Comparison of ENCODE assay signal across 13 cellular contexts in genomic region chr18:61860302-61860701, GRCh38. TPM values are rescaled to one million over a fixed set of nuclear protein-coding genes. Genes with fewer than 3 reads are reported as not detected.
DNase-seq lines count a peak whose midpoint lies in the region; TF ChIP-seq lines count a peak whose summit lies in the region.
"Had no signal": no experiment of that assay in that cellular context is flagged by ENCODE, and none has a peak within 500 bp of the region (broad histone marks: within the 10 kb centered on the region; RNA-seq: fewer than 3 reads in every experiment).

No MANE protein-coding gene starts in this region.

- H3K18ac ChIP-seq in mesenchymal stem cell (ENCODE audit: low read depth in 1 of 2, low read length in 2 of 2) = no peak overlapping the region

- no peak overlapping the region for H2BK5ac ChIP-seq in mesenchymal stem cell (ENCODE audit: low read depth, low read length, poor library complexity, severe bottlenecking)

- no peak for TF ChIP-seq EP300 in tibial nerve (IDR thresholded peaks at IDR 0.05)

- H3K9ac ChIP-seq in mesenchymal stem cell (ENCODE audit: low read length) = no peak overlapping the region
- H3K9ac ChIP-seq: BLaER1 had no signal

- H3K9me3 ChIP-seq in mesenchymal stem cell (ENCODE audit: control insufficient read depth, low read length) = no peaks in the 10 kb centered on the region
- H3K9me3 ChIP-seq in testis = no peaks in the 10 kb centered on the region
- no peaks in the 10 kb centered on the region for H3K9me3 ChIP-seq in tibial nerve
- H3K9me3 ChIP-seq: Caco-2 had no signal

- H3K36me3 ChIP-seq in mesenchymal stem cell (ENCODE audit: control insufficient read depth in 1 of 2, insufficient read depth in 2 of 2, low read depth in 1 of 2, low read length in 2 of 2) = no peaks in the 10 kb centered on the region
- no peaks in the 10 kb centered on the region for H3K36me3 ChIP-seq in testis (ENCODE audit: low read depth, missing control alignments)
- H3K36me3 ChIP-seq in tibial nerve = no peaks in the 10 kb centered on the region
- H3K36me3 ChIP-seq: BLaER1 had no signal

- H3K4ac ChIP-seq in mesenchymal stem cell (ENCODE audit: low read depth in 1 of 2, low read length in 2 of 2) = no peak overlapping the region

- H3K14ac ChIP-seq in mesenchymal stem cell (ENCODE audit: low read length in 2 of 2) = no peak overlapping the region

- H2BK120ac ChIP-seq in mesenchymal stem cell (ENCODE audit: low read depth, low read length) = no peak overlapping the region

- no peak overlapping the region for H4K8ac ChIP-seq in mesenchymal stem cell (ENCODE audit: low read length)

- intact Hi-C loops in testis (cut with DNase I; ENCODE audit: low total_unique reads) = no loop called here

- H3K4me3 ChIP-seq in fibroblast of pulmonary artery (replicated peaks; ENCODE audit: low read depth, low read length) = no peak overlapping the region
- no peak overlapping the region for H3K4me3 ChIP-seq in mesenchymal stem cell (ENCODE audit: insufficient read depth in 1 of 2, low read depth in 1 of 2, low read length in 2 of 2)
- no peak overlapping the region for H3K4me3 ChIP-seq in testis
- no peak overlapping the region for H3K4me3 ChIP-seq in tibial nerve
- H3K4me3 ChIP-seq: BLaER1 had no signal

- WGBS in mesenchymal stem cell = 98% methylated on average over 5 of the region's 6 CpGs
- 83 to 86% methylated on average over 6 of the region's 6 CpGs for WGBS in testis, 2 donors
- 87 to 98% methylated on average over 6 of the region's 6 CpGs for WGBS in tibial nerve, 2 donors

- DNase-seq in amniotic epithelial cell (ENCODE audit: low read depth) = peak; percentile 38
- peak; percentile 34 for DNase-seq in fibroblast of pulmonary artery (ENCODE audit: low read depth)
- peak; percentile 40 for DNase-seq in mesenchymal stem cell
- DNase-seq in activated CD8-positive, alpha-beta memory T cell treated with anti-CD3 and anti-CD28 coated beads for 24 hours = no peak
- no peak for DNase-seq in testis
- no peak for DNase-seq in tibial nerve (ENCODE audit: low spot score in 2 of 2)
- DNase-seq in ACHN = no peak
- DNase-seq: AML-193; Caco-2; CD8-positive, alpha-beta memory T cell; GF-D8; HCEC 1CT had no signal

- H3K27ac ChIP-seq in mesenchymal stem cell (ENCODE audit: low read length, poor library complexity, severe bottlenecking) (no peak overlapping the region), testis (no peak overlapping the region), tibial nerve (no peak overlapping the region)
- H3K27ac ChIP-seq: BLaER1 had no signal

- H2AK5ac ChIP-seq in mesenchymal stem cell (ENCODE audit: low read length, severe bottlenecking) = no peak overlapping the region

- no peak overlapping the region for H3K23ac ChIP-seq in mesenchymal stem cell (ENCODE audit: low read length in 2 of 2)

- TF ChIP-seq POLR2A in testis (IDR thresholded peaks at IDR 0.05) (no peak), tibial nerve (IDR thresholded peaks at IDR 0.05) (no peak)

- H3K27me3 ChIP-seq in mesenchymal stem cell (ENCODE audit: control insufficient read depth in 1 of 2, insufficient read depth in 1 of 2, low read length in 2 of 2) = no peaks in the 10 kb centered on the region
- no peaks in the 10 kb centered on the region for H3K27me3 ChIP-seq in testis
- no peaks in the 10 kb centered on the region for H3K27me3 ChIP-seq in tibial nerve
- H3K27me3 ChIP-seq: BLaER1 had no signal

- no peak for TF ChIP-seq CTCF in fibroblast of pulmonary artery (IDR thresholded peaks at IDR 0.05; ENCODE audit: low read length, missing control alignments)
- TF ChIP-seq CTCF in testis (IDR thresholded peaks at IDR 0.05) = no peak
- no peak for TF ChIP-seq CTCF in tibial nerve (IDR thresholded peaks at IDR 0.05)

- H3K4me1 ChIP-seq in mesenchymal stem cell (ENCODE audit: control insufficient read depth, insufficient read depth, low read depth, low read length) (no peaks in the 10 kb centered on the region), testis (peaks cover 3% of the 10 kb centered on the region), tibial nerve (no peaks in the 10 kb centered on the region)
- H3K4me1 ChIP-seq: Caco-2 had no signal

- no peaks in the 10 kb centered on the region for H3K79me1 ChIP-seq in mesenchymal stem cell (replicated peaks; ENCODE audit: low read length, poor library complexity, severe bottlenecking)

- H2BK15ac ChIP-seq in mesenchymal stem cell (ENCODE audit: low read depth, poor library complexity, severe bottlenecking) = no peak overlapping the region

- H4K91ac ChIP-seq in mesenchymal stem cell (ENCODE audit: low read length) = no peak overlapping the region

- no peak overlapping the region for H3K4me2 ChIP-seq in mesenchymal stem cell (ENCODE audit: low read length, poor library complexity, severe bottlenecking)
- H3K4me2 ChIP-seq: BLaER1 had no signal

- no peak overlapping the region for H2BK12ac ChIP-seq in mesenchymal stem cell (ENCODE audit: low read length in 2 of 2)

- in situ Hi-C loops in ACHN (cut with HindIII; ENCODE audit: low pct_ligation_motif_present, low pct_unique_long_range_greater_than_20kb, low sequenced_read_pairs) = no loop called here

- no peak overlapping the region for H2AFZ ChIP-seq in mesenchymal stem cell (ENCODE audit: low read depth, low read length)

RNA-seq across cellular contexts. Expression of gene RNF152, which starts 32.5 kb away (rescaled TPM):
- 8.3 TPM for polyA plus RNA-seq in mesenchymal stem cell (2013, experiment 1 of 2)
- polyA plus RNA-seq in mesenchymal stem cell (2013, experiment 2 of 2) = 8.2 TPM
- 10 to 100 TPM; 10.8 to 20.3 TPM for total RNA-seq in testis
- polyA plus RNA-seq in testis (ENCODE audit: insufficient read depth, low read depth, low replicate concordance) = 2.3 TPM
- total RNA-seq in tibial nerve = 10 to 100 TPM; 11.8 to 16.7 (median 12.8) TPM
- polyA plus RNA-seq: CD8-positive, alpha-beta memory T cell had no signal

Comparison
In these comparisons a context has a peak if more than half of its experiments do, and no peak if none do; other contexts are left out.
1. DNase-seq: peak in amniotic epithelial cell (single experiment), fibroblast of pulmonary artery (single experiment) and mesenchymal stem cell (single experiment); none in activated CD8-positive, alpha-beta memory T cell treated with anti-CD3 and anti-CD28 coated beads for 24 hours (single experiment), testis (single experiment), tibial nerve (0 of 2) and ACHN (single experiment).